In the genomic region with DNA sequence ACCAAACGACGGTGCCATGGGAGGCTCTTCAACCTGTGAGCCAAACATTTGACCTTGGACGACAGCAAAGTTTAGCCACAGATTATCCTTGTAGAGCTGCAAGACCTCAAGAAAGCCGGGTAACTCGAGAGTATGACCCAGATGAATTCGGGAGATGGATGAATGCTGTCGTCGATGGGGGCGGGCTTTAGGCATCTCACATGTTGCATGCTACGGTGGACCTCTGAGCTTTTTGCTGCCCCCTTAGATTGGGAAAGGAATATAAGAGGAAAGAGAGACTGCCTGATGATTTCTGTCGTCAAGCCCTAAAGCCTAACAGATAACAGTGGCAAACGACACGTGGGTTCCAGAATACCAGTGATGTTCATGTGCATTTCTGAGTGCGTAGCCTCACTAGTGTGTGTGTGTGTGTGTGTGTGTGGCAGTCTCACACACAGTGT, we compare ENCODE assay signal across 8 cellular contexts. TPM values are rescaled to one million over a fixed set of nuclear protein-coding genes. Genes with fewer than 3 reads are reported as not detected.
DNase-seq lines count a peak whose midpoint lies in the region; ATAC-seq, FAIRE-seq and TF ChIP-seq lines count a peak whose summit lies in the region.

No MANE protein-coding gene starts in this region.

- no peak for ATAC-seq in body of pancreas
- no peak for ATAC-seq in GM18498 (IDR thresholded peaks at IDR 0.05; ENCODE audit: unreplicated experiment)

- H3K27ac ChIP-seq in body of pancreas, result peak overlapping the region; percentile 13 to 73 (median 55)
- H3K27ac ChIP-seq in mesendoderm (ENCODE audit: low read depth, low read length), result no peak overlapping the region

- H3K79me2 ChIP-seq in mesendoderm (ENCODE audit: control insufficient read depth, insufficient read depth, low read length), result no peaks in the 10 kb centered on the region

- no peak overlapping the region for H3K23ac ChIP-seq in mesendoderm (ENCODE audit: low read length)

- no peak for DNase-seq in GM12892 (ENCODE audit: insufficient read length)
- DNase-seq in NB4 (ENCODE audit: low read depth), result no peak
- DNase-seq in body of pancreas, result no peak
- peak; percentile 89 for DNase-seq in mesendoderm
- no peak for DNase-seq in KBM-7
- DNase-seq in posterior cingulate gyrus, result no peak
- DNase-seq in occipital lobe (lab: John Stamatoyannopoulos, UW), result no peak

- peak overlapping the region; percentile 26 for H3K4me3 ChIP-seq in NB4 (ENCODE audit: low read depth, low read length)
- peak overlapping the region in 1 of 2 donors; percentile 53 for H3K4me3 ChIP-seq in body of pancreas
- no peak overlapping the region for H3K4me3 ChIP-seq in mesendoderm (ENCODE audit: low read length)

- 8 to 26% methylated on average over 6 to 14 of the region's 14 CpGs for WGBS in body of pancreas, 2 donors
- WGBS in mesendoderm (ENCODE audit: extremely low coverage, insufficient coverage, low lambda C conversion rate), result no CpG with 5 or more reads among the region's 14 CpGs

- no peak overlapping the region for H2BK120ac ChIP-seq in mesendoderm (ENCODE audit: low read depth, low read length)

- H3K4me1 ChIP-seq in body of pancreas (peaks cover 30% of the 10 kb centered on the region), mesendoderm (ENCODE audit: control insufficient read depth, low read depth, low read length) (peaks cover 2% of the 10 kb centered on the region)

- H3K36me3 ChIP-seq in body of pancreas (replicated peaks in 1 of 2; ENCODE audit: insufficient read depth in 1 of 2, low read depth in 2 of 2) (no peaks in the 10 kb centered on the region), mesendoderm (ENCODE audit: control insufficient read depth, insufficient read depth, low read length) (no peaks in the 10 kb centered on the region)

- in situ Hi-C loops in KBM-7 (cut with MboI; ENCODE audit: low pct_unique_long_range_greater_than_20kb, low sequenced_read_pairs), result no loop called here

- H3K18ac ChIP-seq in mesendoderm (ENCODE audit: low read length), result no peak overlapping the region

- H4K5ac ChIP-seq in mesendoderm (ENCODE audit: low read length), result no peak overlapping the region

- H3K27me3 ChIP-seq in body of pancreas (no peaks in the 10 kb centered on the region), mesendoderm (ENCODE audit: insufficient read depth, low read length, poor library complexity) (no peaks in the 10 kb centered on the region)

- FAIRE-seq in GM12892 (lab: Jason Lieb, UNC), result peak; percentile 24

- peak overlapping the region; percentile 90 for H3K56ac ChIP-seq in mesendoderm (ENCODE audit: low read length)

- H3K4ac ChIP-seq in mesendoderm (ENCODE audit: low read depth, low read length), result no peak overlapping the region

- TF ChIP-seq CTCF in NB4 (IDR thresholded peaks at IDR 0.05; ENCODE audit: low read depth, low read length) (no peak), body of pancreas (IDR thresholded peaks at IDR 0.05) (no peak)

- H3K4me2 ChIP-seq in mesendoderm (ENCODE audit: low read length), result peak overlapping the region; percentile 84

- no peaks in the 10 kb centered on the region for H3K79me1 ChIP-seq in mesendoderm (ENCODE audit: low read length)

- intact Hi-C loops in body of pancreas (cut with DNase I), result loop anchor here (10.0 kb wide), 1 partner anchor 73 kb away; no protein-coding TSS in a partner anchor
- intact Hi-C loops in posterior cingulate gyrus (cut with DNase I), result loop anchor here (2.0 kb wide), 1 partner anchor 111 kb away; no protein-coding TSS in a partner anchor

- no peak overlapping the region for H4K8ac ChIP-seq in mesendoderm (ENCODE audit: low read depth, low read length)

- no peak for TF ChIP-seq POLR2A in GM12892 (IDR thresholded peaks at IDR 0.05; ENCODE audit: low read depth, low read length)
- no peak for TF ChIP-seq POLR2A in NB4 (IDR thresholded peaks at IDR 0.05; ENCODE audit: extremely low read depth, insufficient read length)
- TF ChIP-seq POLR2A in body of pancreas (IDR thresholded peaks at IDR 0.05), result no peak

- no peaks in the 10 kb centered on the region for H3K9me3 ChIP-seq in body of pancreas

- no peak overlapping the region for H2BK15ac ChIP-seq in mesendoderm (replicated peaks; ENCODE audit: low read depth)

- H2BK5ac ChIP-seq in mesendoderm (ENCODE audit: low read length), result no peak overlapping the region

- no peak overlapping the region for H2AK5ac ChIP-seq in mesendoderm (ENCODE audit: low read length)

- peak overlapping the region; percentile 81 for H3K9ac ChIP-seq in mesendoderm (ENCODE audit: low read length)

RNA-seq across cellular contexts. Expression of a gene that starts 0.7 kb away (rescaled TPM):
- polyA plus RNA-seq in GM12892 (2012; ENCODE audit: missing spikeins), result 19.5 TPM
- total RNA-seq in body of pancreas (1 to 10 TPM; 5.4 to 6.6 TPM), occipital lobe (9.0 TPM)
- polyA plus RNA-seq in mesendoderm (2013, experiment 1 of 2), result 5.4 TPM
- polyA plus RNA-seq in mesendoderm (2013, experiment 2 of 2), result 5.3 TPM
